In the genomic region with DNA sequence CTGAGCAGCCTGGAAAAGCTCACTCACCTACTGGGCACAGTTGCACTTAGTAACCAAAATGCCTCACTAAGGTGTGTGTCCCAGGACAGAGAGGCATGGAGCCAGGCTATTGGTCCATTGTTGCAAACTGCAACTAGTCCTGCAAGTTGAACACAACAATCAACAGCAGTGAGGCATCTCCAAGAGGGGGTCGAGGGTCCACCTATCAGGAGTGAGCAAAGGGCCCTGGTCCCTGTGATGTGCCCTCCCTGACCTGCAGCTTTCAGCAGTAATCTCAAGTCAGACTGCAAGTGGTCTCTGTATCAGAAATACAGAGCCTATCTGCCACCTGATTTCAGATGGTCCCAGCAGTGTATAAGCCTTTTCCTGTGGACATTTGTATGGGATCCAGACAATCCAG, we compare ENCODE assay signal across 1 cellular context.
TF ChIP-seq lines count a peak whose summit lies in the region.

No MANE protein-coding gene starts in this region.

TF ChIP-seq in WTC11, 78 proteins besides CTCF, POLR2A, EP300 and RAD21 (continued from another document):
- TF ChIP-seq, protein P1, sequence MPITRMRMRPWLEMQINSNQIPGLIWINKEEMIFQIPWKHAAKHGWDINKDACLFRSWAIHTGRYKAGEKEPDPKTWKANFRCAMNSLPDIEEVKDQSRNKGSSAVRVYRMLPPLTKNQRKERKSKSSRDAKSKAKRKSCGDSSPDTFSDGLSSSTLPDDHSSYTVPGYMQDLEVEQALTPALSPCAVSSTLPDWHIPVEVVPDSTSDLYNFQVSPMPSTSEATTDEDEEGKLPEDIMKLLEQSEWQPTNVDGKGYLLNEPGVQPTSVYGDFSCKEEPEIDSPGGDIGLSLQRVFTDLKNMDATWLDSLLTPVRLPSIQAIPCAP (CRISPR knock-in tag; IDR thresholded peaks at IDR 0.05) = no peak
TF ChIP-seq in WTC11: peak in this region for 0.
